Comparison of ENCODE assay signal across 8 cellular contexts in the genomic region with DNA sequence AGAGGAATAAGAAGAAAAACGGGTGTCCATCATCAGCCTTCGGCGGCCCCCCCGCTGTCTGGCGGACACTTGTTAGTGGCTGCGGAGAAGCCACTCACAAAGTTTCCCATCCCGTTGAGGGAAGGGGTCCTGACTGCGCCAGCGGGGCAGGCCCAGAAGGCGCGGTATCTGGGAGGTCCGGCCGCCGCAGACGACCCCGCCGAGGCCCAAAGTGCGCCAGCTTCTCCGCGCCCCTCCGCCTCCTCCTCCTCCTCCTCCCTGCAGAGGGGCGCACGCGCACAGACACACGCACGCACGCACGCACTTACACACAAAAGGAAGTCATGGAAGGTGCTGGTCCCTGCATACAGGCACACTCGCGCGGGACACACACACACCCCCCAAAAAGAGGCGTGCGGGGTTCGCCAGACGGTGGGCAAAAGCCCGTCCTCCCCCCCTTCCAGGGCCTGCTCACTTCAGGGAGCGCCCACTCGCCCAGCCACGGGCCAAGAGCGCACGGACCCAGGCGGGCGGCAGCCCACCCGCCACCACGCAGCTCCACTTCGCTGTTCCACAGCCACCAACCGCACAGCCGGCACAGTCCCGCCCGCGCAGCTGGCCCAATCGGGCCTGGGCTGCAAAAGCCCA. TPM values are rescaled to one million over a fixed set of nuclear protein-coding genes. Genes with fewer than 3 reads are reported as not detected.
DNase-seq lines count a peak whose midpoint lies in the region; ATAC-seq and TF ChIP-seq lines count a peak whose summit lies in the region.

No MANE protein-coding gene starts in this region.

- no peaks in the 10 kb centered on the region for H3K27me3 Mint-ChIP-seq in naive thymus-derived CD8-positive, alpha-beta T cell

- peaks cover 38 to 80% (median 73%) of the 10 kb centered on the region in 4 donors for H3K4me1 Mint-ChIP-seq in naive thymus-derived CD8-positive, alpha-beta T cell

- no peaks in the 10 kb centered on the region for H3K36me3 ChIP-seq in BJ (ENCODE audit: control insufficient read depth, insufficient read depth, low read length)
- H3K36me3 ChIP-seq in MG63, result peaks cover 27% of the 10 kb centered on the region
- no peaks in the 10 kb centered on the region for H3K36me3 ChIP-seq in esophagus muscularis mucosa

- POLR2A ChIA-PET in BJ (lab: Charles Lee), result no interaction called here
- POLR2A ChIA-PET in naive thymus-derived CD8-positive, alpha-beta T cell (lab: Charles Lee), result interaction anchor here (1.1 to 4.0 kb wide), 4 partner anchors 10 to 47 kb away, joined by 5 to 33 read pairs (median 6); a partner anchor contains a TSS

- peak; percentile 65 for ATAC-seq in GM19397 (IDR thresholded peaks at IDR 0.05; ENCODE audit: unreplicated experiment)
- peak; percentile 96 to 97 for ATAC-seq in naive thymus-derived CD8-positive, alpha-beta T cell
- no peak for ATAC-seq in HG03565 (IDR thresholded peaks at IDR 0.05; ENCODE audit: unreplicated experiment)

- H3K9me3 ChIP-seq in MG63 (no peaks in the 10 kb centered on the region; the same call in 1 of the 2 replicates), esophagus muscularis mucosa (no peaks in the 10 kb centered on the region)

- CTCF ChIA-PET in BJ (lab: Yijun Ruan, JAX), result interaction anchor here (0.7 kb wide), 1 partner anchor 12 kb away, joined by 3 read pairs; no protein-coding TSS in a partner anchor

- no peaks in the 10 kb centered on the region for H3K9me3 Mint-ChIP-seq in naive thymus-derived CD8-positive, alpha-beta T cell

- no peak for TF ChIP-seq POLR2A in esophagus muscularis mucosa (IDR thresholded peaks at IDR 0.05; ENCODE audit: low read depth)

- H3K27ac ChIP-seq in esophagus muscularis mucosa (replicated peaks in 1 of 4), result peak overlapping the region; percentile 73 to 79 (median 78)
- H3K27ac ChIP-seq in substantia nigra (ENCODE audit: low read depth, low read length, poor library complexity, severe bottlenecking), result no peak overlapping the region

- H3K27ac Mint-ChIP-seq in naive thymus-derived CD8-positive, alpha-beta T cell, result peak overlapping the region; percentile 86 to 97 (median 96)

- peak overlapping the region; percentile 59 for H3K4me3 ChIP-seq in BJ (ENCODE audit: low read depth, low read length)
- peak overlapping the region; percentile 21 for H3K4me3 ChIP-seq in MG63
- peak overlapping the region; percentile 62 to 76 (median 63) for H3K4me3 ChIP-seq in esophagus muscularis mucosa

- peaks cover 12 to 58% (median 43%) of the 10 kb centered on the region in 4 donors for H3K4me1 ChIP-seq in esophagus muscularis mucosa

- H3K36me3 Mint-ChIP-seq in naive thymus-derived CD8-positive, alpha-beta T cell, result no peaks in the 10 kb centered on the region

- peak overlapping the region; percentile 77 to 94 (median 88) for H3K4me3 Mint-ChIP-seq in naive thymus-derived CD8-positive, alpha-beta T cell

- DNase-seq in BJ (ENCODE audit: low read depth) (no peak), MG63 (peak; percentile 17), esophagus muscularis mucosa (ENCODE audit: extremely low spot score) (no peak), substantia nigra (lab: John Stamatoyannopoulos, UW) (peak in 41 of 49 donors; percentile 4 to 59 (median 26))
- DNase-seq in activated CD8-positive, alpha-beta memory T cell treated with anti-CD3 and anti-CD28 coated beads, Interleukin-2, amount 50 U/mL, for 48 hours, result peak; percentile 76
- peak; percentile 49 to 90 (median 71) for DNase-seq in naive thymus-derived CD8-positive, alpha-beta T cell

- 6% methylated on average over 51 of the region's 52 CpGs for WGBS in esophagus muscularis mucosa

- no peak for TF ChIP-seq EP300 in esophagus muscularis mucosa (IDR thresholded peaks at IDR 0.05)

- TF ChIP-seq CTCF in BJ (IDR thresholded peaks at IDR 0.05; ENCODE audit: insufficient read depth, low read depth, low read length), result no peak
- TF ChIP-seq CTCF in esophagus muscularis mucosa (IDR thresholded peaks at IDR 0.05), result no peak

- intact Hi-C loops in esophagus muscularis mucosa (cut with DNase I), result no loop called here

- no peaks in the 10 kb centered on the region for H3K27me3 ChIP-seq in BJ (ENCODE audit: control insufficient read depth, insufficient read depth, low read length)
- no peaks in the 10 kb centered on the region for H3K27me3 ChIP-seq in MG63
- no peaks in the 10 kb centered on the region for H3K27me3 ChIP-seq in esophagus muscularis mucosa

RNA-seq across cellular contexts. Expression of a gene that starts 18.0 kb away (rescaled TPM):
- 18.4 and 31.7 TPM in 2 replicates for polyA plus RNA-seq in BJ (2011; rRNA removed)
- polyA minus RNA-seq in BJ (2011; rRNA and poly(A)+ RNA removed), result 36.1 and 42.7 TPM in 2 replicates
- total RNA-seq in MG63 (2014; rRNA removed; shearing (Covaris generic); ENCODE audit: low replicate concordance), result 22.3 and 39.4 TPM in 2 replicates
- 10 to 100 TPM; 30.3 to 39.0 (median 33.0) TPM for total RNA-seq in esophagus muscularis mucosa
- total RNA-seq in naive thymus-derived CD8-positive, alpha-beta T cell, result 10 to 100 TPM; 62.5 to 67.1 TPM
- polyA plus RNA-seq in naive thymus-derived CD8-positive, alpha-beta T cell, result 100 to 1,000 TPM in 1 of 3 donors, 10 to 100 TPM in 2; 80.7 to 100 (median 85.9) TPM

Comparison
In these comparisons a context has a peak if more than half of its experiments do, and no peak if none do; other contexts are left out.
1. DNase-seq: peak in MG63 (single experiment), activated CD8-positive, alpha-beta memory T cell treated with anti-CD3 and anti-CD28 coated beads, Interleukin-2, amount 50 U/mL, for 48 hours (single experiment), naive thymus-derived CD8-positive, alpha-beta T cell (10 of 10) and substantia nigra (41 of 49); none in BJ (single experiment) and esophagus muscularis mucosa (single experiment).
2. Peak in every context shown above with its lines, with median percentiles within 50 percentile points of each other: H3K4me3 ChIP-seq.